Comparison of ENCODE assay signal across 8 cellular contexts in genomic region chr11:76669901-76670474, GRCh38. TPM values are rescaled to one million over a fixed set of nuclear protein-coding genes. Genes with fewer than 3 reads are reported as not detected.
A peak's percentile ranks its signal among the peaks of the same experiment; 100 is the strongest.
DNase-seq lines count a peak whose midpoint lies in the region; ATAC-seq, FAIRE-seq and TF ChIP-seq lines count a peak whose summit lies in the region.

No MANE protein-coding gene starts in this region.

- H3K36me3 ChIP-seq in A673 (ENCODE audit: insufficient read depth, low read length, poor library complexity, severe bottlenecking), result no peaks in the 10 kb centered on the region
- H3K36me3 ChIP-seq in aorta (ENCODE audit: control insufficient read depth in 1 of 2, insufficient read depth in 2 of 2, low read length in 1 of 2), result no peaks in the 10 kb centered on the region

- peak overlapping the region; percentile 75 for H3K27ac Mint-ChIP-seq in mesothelial cell of epicardium

- peak overlapping the region; percentile 78 for H3K4me3 Mint-ChIP-seq in mesothelial cell of epicardium

- FAIRE-seq in HTR-8/SVneo (lab: Jason Lieb, UNC), result no peak

- H3K9me3 ChIP-seq in A673 (ENCODE audit: low read depth, low read length, poor library complexity, severe bottlenecking) (no peaks in the 10 kb centered on the region), aorta (ENCODE audit: control insufficient read depth, low read length) (no peaks in the 10 kb centered on the region)

- TF ChIP-seq CTCF in A673 (conservative IDR thresholded peaks at IDR 0.05; ENCODE audit: low read depth, low read length) (no peak), mesothelial cell of epicardium (IDR thresholded peaks at IDR 0.05; ENCODE audit: unreplicated experiment) (no peak)

- CTCF ChIA-PET in A673 (lab: Charles Lee), result interaction anchor here (0.7 kb wide), 1 partner anchor 176 kb away, joined by 5 read pairs; no protein-coding TSS in a partner anchor

- no TSS peak for BruUV-seq in A673 (replicated peaks; lab: Mats Ljungman, UMichigan)

- peak overlapping the region; percentile 47 for H3K4me3 ChIP-seq in A673 (ENCODE audit: low read depth, low read length, poor library complexity, severe bottlenecking)
- H3K4me3 ChIP-seq in aorta (ENCODE audit: low read length in 2 of 2), result peak overlapping the region; percentile 57 to 85

- no peak for DNase-seq in A673 (ENCODE audit: low spot score)
- peak; percentile 67 for DNase-seq in HTR-8/SVneo (ENCODE audit: insufficient read length, low spot score)
- DNase-seq in dedifferentiated amniotic fluid mesenchymal stem cell (ENCODE audit: extremely low spot score), result peak; percentile 64
- DNase-seq in mesothelial cell of epicardium (ENCODE audit: low spot score in 2 of 2, unreplicated experiment in 2 of 2), result no peak
- DNase-seq in aorta, result peak; percentile 75 to 87
- DNase-seq in middle frontal gyrus (ENCODE audit: extremely low spot score, low spot score), result no peak
- no peak for DNase-seq in NCI-H345 (lab: John Stamatoyannopoulos, UW)

- H3K27me3 ChIP-seq in A673 (replicated peaks; ENCODE audit: insufficient read depth, low read depth, low read length, poor library complexity), result peaks cover 8% of the 10 kb centered on the region
- H3K27me3 ChIP-seq in aorta (ENCODE audit: control insufficient read depth in 1 of 2, insufficient read depth in 2 of 2, low read length in 1 of 2), result no peaks in the 10 kb centered on the region

- H3K27me3 Mint-ChIP-seq in mesothelial cell of epicardium (ENCODE audit: low read depth), result peaks cover 11% of the 10 kb centered on the region

- peak; percentile 16 for ATAC-seq in aorta (ENCODE audit: low FRiP score)
- ATAC-seq in GM18909 (IDR thresholded peaks at IDR 0.05; ENCODE audit: poor library complexity, unreplicated experiment), result no peak

- H3K9me3 Mint-ChIP-seq in mesothelial cell of epicardium, result no peaks in the 10 kb centered on the region

- POLR2A ChIA-PET in A673 (lab: Charles Lee; ENCODE audit: low non-redundant PET), result no interaction called here

- no peak overlapping the region for H3K27ac ChIP-seq in A673 (ENCODE audit: low read depth, low read length, poor library complexity, severe bottlenecking)
- H3K27ac ChIP-seq in aorta (ENCODE audit: low read depth in 1 of 2, low read length in 2 of 2), result peak overlapping the region in 1 of 2 donors; percentile 68

- H3K36me3 Mint-ChIP-seq in mesothelial cell of epicardium, result no peaks in the 10 kb centered on the region

- 1 to 3% methylated on average over 21 of the region's 21 CpGs for WGBS in aorta, 2 donors

- intact Hi-C loops in A673 (cut with micrococcal nuclease; ENCODE audit: unreplicated experiment), result no loop called here
- intact Hi-C loops in aorta (cut with DNase I), result loop anchor here (5.0 to 10.0 kb wide), 3 partner anchors 53 to 285 kb away; partner anchors contain the start of genes GVQW3 (in 1 of the 2) and THAP12 (in 1 of the 2)

- H3K4me1 Mint-ChIP-seq in mesothelial cell of epicardium, result peaks cover 19% of the 10 kb centered on the region

- H3K4me1 ChIP-seq in A673 (ENCODE audit: insufficient read depth, low read length, poor library complexity, severe bottlenecking), result no peaks in the 10 kb centered on the region
- H3K4me1 ChIP-seq in aorta (ENCODE audit: control insufficient read depth in 1 of 2, insufficient read depth in 2 of 2, low read length in 2 of 2), result peaks cover 0 to 2% of the 10 kb centered on the region in 2 donors

RNA-seq across cellular contexts. Expression of gene LRRC32, which starts 0.6 kb away (rescaled TPM):
- total RNA-seq in A673 (2021), result not detected in 2 replicates
- total RNA-seq in mesothelial cell of epicardium, result 37.9 to 44.4 TPM (median 43.2 TPM) in 3 replicates
- total RNA-seq in aorta, result 100 to 1,000 TPM; 130 to 174 TPM
- polyA plus RNA-seq in aorta, result 100 to 1,000 TPM in 1 of 2 donors, 10 to 100 TPM in 1; 38.8 to 121 TPM

Comparison
In these comparisons a context has a peak if more than half of its experiments do, and no peak if none do; other contexts are left out.
1. DNase-seq: peak in HTR-8/SVneo (single experiment), dedifferentiated amniotic fluid mesenchymal stem cell (single experiment) and aorta (2 of 2); none in A673 (single experiment), mesothelial cell of epicardium (0 of 2), middle frontal gyrus (single experiment) and NCI-H345 (single experiment).
2. RNA of gene LRRC32, which starts 0.6 kb away (total RNA-seq): 130 to 174 TPM in aorta and 37.9 to 44.4 TPM in mesothelial cell of epicardium; not detected in A673; every median in the first group is over 10 times any median in the second.